1 cellular context compared by ENCODE assay signal in the genomic region with DNA sequence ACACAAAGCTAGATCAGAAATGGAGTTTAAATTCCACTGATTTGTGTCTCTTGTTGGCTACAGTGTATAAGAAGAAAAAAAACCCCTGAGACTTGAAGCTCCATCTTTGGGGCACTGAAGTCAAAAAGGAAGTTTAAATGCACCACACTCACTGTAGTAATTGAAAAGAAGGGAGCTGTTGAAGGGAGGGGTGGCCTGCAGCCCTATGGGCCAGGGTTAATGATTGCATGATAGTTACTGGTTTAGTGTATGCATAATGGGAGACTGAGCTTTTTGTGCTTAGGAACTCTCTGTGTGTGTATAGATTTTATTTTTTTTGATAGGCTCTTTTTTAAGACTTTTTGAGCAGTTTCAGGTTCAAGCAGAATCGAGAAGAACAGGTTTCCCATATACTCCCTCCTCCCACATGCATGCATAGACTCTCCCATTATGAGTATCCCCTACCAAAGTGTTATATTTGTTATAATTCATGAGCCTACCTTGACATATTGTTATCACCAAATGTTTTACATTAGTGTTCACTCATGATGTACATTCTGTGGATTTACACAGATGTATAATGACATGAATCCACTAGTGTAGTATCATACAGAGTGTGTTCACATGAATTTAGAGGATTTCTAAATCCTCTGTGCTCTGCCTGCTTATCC.
A peak's percentile ranks its signal among the peaks of the same experiment; 100 is the strongest.
TF ChIP-seq lines count a peak whose summit lies in the region.

No MANE protein-coding gene starts in this region.

TF ChIP-seq in GM12878, 131 proteins besides CTCF, POLR2A, EP300 and RAD21:
- no peak for TF ChIP-seq ZBED1 (IDR thresholded peaks at IDR 0.05; ENCODE audit: borderline replicate concordance)
- TF ChIP-seq RUNX3 (IDR thresholded peaks at IDR 0.05; ENCODE audit: low read length) = no peak
- 0 out of 2 replicates have a peak, but pooled peaks have one; percentile 19 for TF ChIP-seq JUNB (IDR thresholded peaks at IDR 0.05)
- no peak for TF ChIP-seq GATAD2B (conservative IDR thresholded peaks at IDR 0.05; ENCODE audit: low read depth)
- TF ChIP-seq DPF2 (IDR thresholded peaks at IDR 0.05) = no peak
- no peak for TF ChIP-seq ZNF217 (IDR thresholded peaks at IDR 0.05)
- TF ChIP-seq EZH2 (IDR thresholded peaks at IDR 0.05; ENCODE audit: borderline replicate concordance, control insufficient read depth, low read depth, low read length) = no peak
